Comparison of ENCODE assay signal across 14 cellular contexts in the genomic region with DNA sequence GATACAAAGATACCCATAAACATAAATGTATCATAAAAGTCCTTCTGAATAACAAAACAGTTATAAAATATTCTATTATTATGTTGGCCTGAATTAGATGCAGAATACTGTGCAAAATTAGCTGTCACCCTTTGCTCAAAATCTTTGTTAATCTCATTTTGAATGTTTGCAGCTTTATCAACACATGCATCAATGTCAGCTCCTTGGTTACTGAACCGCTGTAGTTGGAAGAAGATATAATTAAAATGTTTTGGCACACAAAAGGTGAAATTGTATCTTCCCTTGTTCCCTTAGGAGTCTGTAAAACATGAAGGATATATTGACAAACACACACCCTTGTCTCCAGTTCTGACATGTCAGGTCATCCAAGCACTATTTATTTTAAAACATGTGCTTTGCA.
"Had no signal": no experiment of that assay in that cellular context is flagged by ENCODE, and none has a peak within 500 bp of the region (broad histone marks: within the 10 kb centered on the region; RNA-seq: fewer than 3 reads in every experiment).

No MANE protein-coding gene starts in this region.

- H3K27me3 ChIP-seq: esophagus squamous epithelium, spleen, upper lobe of right lung had no signal

- H3K27ac ChIP-seq: esophagus squamous epithelium, upper lobe of right lung had no signal

- H3K9me3 Mint-ChIP-seq: immature natural killer cell; naive thymus-derived CD4-positive, alpha-beta T cell; stimulated activated naive B cell treated with anti-CD40 and anti-IgM and Interleukin-4, amounts not matched to agents 10 μg/mL and 1 μg/mL and 100 μg/mL, for 72 hours had no signal

- H3K36me3 Mint-ChIP-seq: immature natural killer cell had no signal

- H3K9me3 ChIP-seq: esophagus squamous epithelium, spleen, upper lobe of right lung had no signal

- H3K27me3 Mint-ChIP-seq: activated naive CD8-positive, alpha-beta T cell; naive thymus-derived CD4-positive, alpha-beta T cell; stimulated activated naive B cell treated with anti-CD40 and anti-IgM and Interleukin-4, amounts not matched to agents 10 μg/mL and 1 μg/mL and 100 μg/mL, for 72 hours had no signal

- DNase-seq: activated CD4-positive, alpha-beta T cell treated with anti-CD3 and anti-CD28 coated beads, Interleukin-2, amount 50 U/mL, for 48 hours; dermis blood vessel endothelial cell; effector memory CD4-positive, alpha-beta T cell; esophagus squamous epithelium; mesendoderm; naive thymus-derived CD4-positive, alpha-beta T cell; nucleus accumbens; posterior cingulate gyrus; retina; spleen; stimulated activated naive B cell treated with anti-CD40 and anti-IgM and Interleukin-4, amounts not matched to agents 10 μg/mL and 1 μg/mL and 100 μg/mL, for 72 hours; upper lobe of right lung had no signal

- ATAC-seq: naive thymus-derived CD4-positive, alpha-beta T cell; upper lobe of right lung had no signal

- H3K27ac Mint-ChIP-seq: activated naive CD8-positive, alpha-beta T cell; stimulated activated naive B cell treated with anti-CD40 and anti-IgM and Interleukin-4, amounts not matched to agents 10 μg/mL and 1 μg/mL and 100 μg/mL, for 72 hours had no signal

- H3K36me3 ChIP-seq: esophagus squamous epithelium, spleen, upper lobe of right lung had no signal
